Comparison of ENCODE assay signal across 11 cellular contexts in genomic region chr6:34242252-34243130, GRCh38. TPM values are rescaled to one million over a fixed set of nuclear protein-coding genes. Genes with fewer than 3 reads are reported as not detected.
A peak's percentile ranks its signal among the peaks of the same experiment; 100 is the strongest.
DNase-seq lines count a peak whose midpoint lies in the region; ATAC-seq and TF ChIP-seq lines count a peak whose summit lies in the region.
"Had no signal": no experiment of that assay in that cellular context is flagged by ENCODE, and none has a peak within 500 bp of the region (broad histone marks: within the 10 kb centered on the region; RNA-seq: fewer than 3 reads in every experiment).

No MANE protein-coding gene starts in this region.

- TF ChIP-seq CTCF in brain microvascular endothelial cell (IDR thresholded peaks at IDR 0.05; ENCODE audit: low read depth, low read length, missing control alignments) (no peak), sigmoid colon (IDR thresholded peaks at IDR 0.05) (no peak), MM.1S (IDR thresholded peaks at IDR 0.05; ENCODE audit: low read length) (no peak)

- H3K9me3 Mint-ChIP-seq in activated CD4-positive, alpha-beta T cell treated with anti-CD3 and anti-CD28 coated beads, Interleukin-2, amount 10 ng/mL, durations not matched to agents 7 days and 5 days = no peaks in the 10 kb centered on the region
- H3K9me3 Mint-ChIP-seq in IgD-negative memory B cell = no peaks in the 10 kb centered on the region

- 0 out of 2 replicates have a peak, but pooled peaks cover 3% of the 10 kb centered on the region for H4K20me1 ChIP-seq in MM.1S (ENCODE audit: insufficient read depth, low read length)

- H3K79me2 ChIP-seq in MM.1S (ENCODE audit: low read length) = peaks cover 57% of the 10 kb centered on the region

- H3F3A ChIP-seq in MM.1S (ENCODE audit: insufficient read depth, low read length) = peaks cover 26% of the 10 kb centered on the region

- H3K4me3 ChIP-seq in brain microvascular endothelial cell (ENCODE audit: low read depth, low read length) (no peak overlapping the region), sigmoid colon (no peak overlapping the region), MM.1S (ENCODE audit: low read length) (no peak overlapping the region)
- H3K4me3 ChIP-seq: SK-N-MC, vagina had no signal

- H3K4me1 Mint-ChIP-seq in activated CD4-positive, alpha-beta T cell treated with anti-CD3 and anti-CD28 coated beads, Interleukin-2, amount 10 ng/mL, durations not matched to agents 7 days and 5 days = peaks cover 82% of the 10 kb centered on the region
- H3K4me1 Mint-ChIP-seq in IgD-negative memory B cell = peaks cover 17 to 27% (median 19%) of the 10 kb centered on the region in 3 donors

- peak overlapping the region; percentile 80 for H3K27ac Mint-ChIP-seq in activated CD4-positive, alpha-beta T cell treated with anti-CD3 and anti-CD28 coated beads, Interleukin-2, amount 10 ng/mL, durations not matched to agents 7 days and 5 days
- H3K27ac Mint-ChIP-seq in IgD-negative memory B cell = peak overlapping the region; percentile 71 to 88 (median 73)

- 84 to 89% methylated on average over 7 of the region's 7 CpGs for WGBS in sigmoid colon, 2 donors

- intact Hi-C loops in sigmoid colon (cut with DNase I) = no loop called here
- intact Hi-C loops in Right ventricle myocardium inferior (cut with DNase I) = no loop called here

- POLR2A ChIA-PET in activated CD4-positive, alpha-beta T cell treated with anti-CD3 and anti-CD28 coated beads, Interleukin-2, amount 10 ng/mL, durations not matched to agents 7 days and 5 days (lab: Charles Lee) = no interaction called here

- H3K9me3 ChIP-seq in sigmoid colon (no peaks in the 10 kb centered on the region), MM.1S (replicated peaks; ENCODE audit: insufficient read depth, low read length) (no peaks in the 10 kb centered on the region)
- H3K9me3 ChIP-seq: vagina had no signal

- in situ Hi-C loops in brain microvascular endothelial cell (cut with HindIII; ENCODE audit: low pct_ligation_motif_present, low sequenced_read_pairs) = no loop called here

- H3K9me2 ChIP-seq in MM.1S (replicated peaks; ENCODE audit: insufficient read depth, low read length) = no peaks in the 10 kb centered on the region

- no peak overlapping the region for H3K9ac ChIP-seq in MM.1S (ENCODE audit: low read length)

- peaks cover 30% of the 10 kb centered on the region for H3K36me3 ChIP-seq in brain microvascular endothelial cell (replicated peaks)
- peaks cover 0 to 4% (median 0%) of the 10 kb centered on the region in 4 donors for H3K36me3 ChIP-seq in sigmoid colon
- peaks cover 5% of the 10 kb centered on the region; the same call in 1 of the 2 replicates for H3K36me3 ChIP-seq in MM.1S (replicated peaks; ENCODE audit: insufficient read depth, low read length)

- H3K4me3 Mint-ChIP-seq in activated CD4-positive, alpha-beta T cell treated with anti-CD3 and anti-CD28 coated beads, Interleukin-2, amount 10 ng/mL, durations not matched to agents 7 days and 5 days = no peak overlapping the region
- peak overlapping the region in 1 of 4 donors; percentile 72 for H3K4me3 Mint-ChIP-seq in IgD-negative memory B cell

- H3K27me3 Mint-ChIP-seq in activated CD4-positive, alpha-beta T cell treated with anti-CD3 and anti-CD28 coated beads, Interleukin-2, amount 10 ng/mL, durations not matched to agents 7 days and 5 days = no peaks in the 10 kb centered on the region
- H3K27me3 Mint-ChIP-seq in IgD-negative memory B cell = no peaks in the 10 kb centered on the region

- DNase-seq in activated CD4-positive, alpha-beta T cell treated with anti-CD3 and anti-CD28 coated beads, Interleukin-2, amount 10 ng/mL, durations not matched to agents 7 days and 5 days = no peak
- DNase-seq in activated CD4-positive, alpha-beta T cell treated with anti-CD3 and anti-CD28 coated beads, Interleukin-2, amount 50 U/mL, for 48 hours = no peak
- DNase-seq in brain microvascular endothelial cell (no peak), sigmoid colon (peak; percentile 47), MM.1S (no peak), Right ventricle myocardium inferior (ENCODE audit: missing footprints) (no peak)
- no peak for DNase-seq in effector CD4-positive, alpha-beta T cell

- CTCF ChIA-PET in activated CD4-positive, alpha-beta T cell treated with anti-CD3 and anti-CD28 coated beads, Interleukin-2, amount 10 ng/mL, durations not matched to agents 7 days and 5 days (lab: Charles Lee) = interaction anchor here (1.3 to 1.5 kb wide), 2 partner anchors 20 to 46 kb away, joined by 3 read pairs; no protein-coding TSS in a partner anchor

- TF ChIP-seq EP300 in sigmoid colon (IDR thresholded peaks at IDR 0.05) = no peak

- H3K27me3 ChIP-seq in brain microvascular endothelial cell (replicated peaks) (no peaks in the 10 kb centered on the region), sigmoid colon (no peaks in the 10 kb centered on the region), MM.1S (replicated peaks; ENCODE audit: insufficient read depth, low read length) (no peaks in the 10 kb centered on the region)
- H3K27me3 ChIP-seq: vagina had no signal

- H3K4me1 ChIP-seq in sigmoid colon (peaks cover 0 to 31% (median 21%) of the 10 kb centered on the region in 4 donors), MM.1S (ENCODE audit: low read length) (0 out of 2 replicates have a peak, but pooled peaks cover 5% of the 10 kb centered on the region)

- no peak for ATAC-seq in Right ventricle myocardium inferior

- H3K27ac ChIP-seq in brain microvascular endothelial cell (peak overlapping the region; percentile 83), sigmoid colon (no peak overlapping the region), MM.1S (ENCODE audit: low read length) (no peak overlapping the region)
- H3K27ac ChIP-seq: HL-60, SK-N-MC had no signal

- no peak overlapping the region for H3K4me2 ChIP-seq in MM.1S (ENCODE audit: low read depth, low read length)

- H3K36me3 Mint-ChIP-seq in activated CD4-positive, alpha-beta T cell treated with anti-CD3 and anti-CD28 coated beads, Interleukin-2, amount 10 ng/mL, durations not matched to agents 7 days and 5 days (ENCODE audit: low read depth) = peaks cover 58% of the 10 kb centered on the region
- no peaks in the 10 kb centered on the region for H3K36me3 Mint-ChIP-seq in IgD-negative memory B cell

- no peak overlapping the region for H2AFZ ChIP-seq in MM.1S (ENCODE audit: low read length)

- no peak for TF ChIP-seq POLR2A in sigmoid colon (IDR thresholded peaks at IDR 0.05)

RNA-seq across cellular contexts. Expression of gene HMGA1, which starts 5.8 kb away (rescaled TPM):
- 100 to 1,000 TPM; 291 to 318 TPM for total RNA-seq in activated CD4-positive, alpha-beta T cell treated with anti-CD3 and anti-CD28 coated beads, Interleukin-2, amount 10 ng/mL, durations not matched to agents 7 days and 5 days
- 68.3 TPM for polyA plus RNA-seq in IgD-negative memory B cell
- total RNA-seq in sigmoid colon = 10 to 100 TPM in 2 of 4 donors, 1 to 10 TPM in 2; 6.9 to 12.1 (median 9.4) TPM
- polyA plus RNA-seq in sigmoid colon = 100 to 1,000 TPM in 2 of 3 donors, 10 to 100 TPM in 1; 89.7 to 311 (median 111) TPM
- total RNA-seq in Right ventricle myocardium inferior = 44.4 TPM

RNA-seq across cellular contexts. Expression of gene SMIM29, which starts 6.3 kb away (rescaled TPM):
- total RNA-seq in activated CD4-positive, alpha-beta T cell treated with anti-CD3 and anti-CD28 coated beads, Interleukin-2, amount 10 ng/mL, durations not matched to agents 7 days and 5 days = 10 to 100 TPM; 22.4 to 23.1 TPM
- polyA plus RNA-seq in IgD-negative memory B cell (66.2 TPM), sigmoid colon (10 to 100 TPM; 22.9 to 39.0 (median 23.7) TPM)
- total RNA-seq in sigmoid colon (10 to 100 TPM; 16.8 to 34.3 (median 27.6) TPM), Right ventricle myocardium inferior (20.7 TPM)
